Comparison of ENCODE assay signal across 8 cellular contexts in genomic region chr15:101288905-101289513, GRCh38. TPM values are rescaled to one million over a fixed set of nuclear protein-coding genes. Genes with fewer than 3 reads are reported as not detected.
DNase-seq lines count a peak whose midpoint lies in the region; ATAC-seq, FAIRE-seq and TF ChIP-seq lines count a peak whose summit lies in the region.

No MANE protein-coding gene starts in this region.

- no peak overlapping the region for H2AFZ ChIP-seq in astrocyte (ENCODE audit: low read depth, low read length)

- H3K27me3 Mint-ChIP-seq in astrocyte (ENCODE audit: low read depth, unreplicated experiment), result no peaks in the 10 kb centered on the region

- TF ChIP-seq POLR2A in upper lobe of left lung (IDR thresholded peaks at IDR 0.05), result no peak

- H3K36me3 ChIP-seq in astrocyte (ENCODE audit: insufficient read depth, low read length) (peaks cover 49% of the 10 kb centered on the region), upper lobe of left lung (peaks cover 24 to 70% (median 41%) of the 10 kb centered on the region in 4 donors)

- WGBS in upper lobe of left lung, 2 donors, result 79 to 80% methylated on average over 8 of the region's 8 CpGs

- no peaks in the 10 kb centered on the region for H3K9me3 Mint-ChIP-seq in astrocyte (ENCODE audit: unreplicated experiment)

- no peak for TF ChIP-seq EP300 in upper lobe of left lung (IDR thresholded peaks at IDR 0.05)

- H3K36me3 Mint-ChIP-seq in astrocyte (ENCODE audit: low read depth, unreplicated experiment), result peaks cover 13% of the 10 kb centered on the region

- ATAC-seq in upper lobe of left lung (ENCODE audit: low FRiP score in 2 of 2), result peak in 1 of 2 donors; percentile 54
- no peak for ATAC-seq in HG02759 (IDR thresholded peaks at IDR 0.05; ENCODE audit: unreplicated experiment)

- no peak overlapping the region for H3K4me2 ChIP-seq in astrocyte (ENCODE audit: low read length)

- DNase-seq in AG09319 (ENCODE audit: extremely low read depth, low read depth), result no peak
- DNase-seq in GM03348 (ENCODE audit: low spot score), result peak; percentile 66
- peak; percentile 55 for DNase-seq in NCI-H2171 (lab: John Stamatoyannopoulos, UW)
- no peak for DNase-seq in astrocyte (ENCODE audit: low read depth)
- no peak for DNase-seq in upper lobe of left lung
- no peak for DNase-seq in islet precursor cell

- no peak overlapping the region for H3K9ac ChIP-seq in astrocyte (ENCODE audit: low read length)

- H3K4me3 ChIP-seq in astrocyte (ENCODE audit: insufficient read depth, low read depth, low read length) (no peak overlapping the region), upper lobe of left lung (no peak overlapping the region)

- H3K27me3 ChIP-seq in astrocyte (ENCODE audit: insufficient read depth, low read length) (no peaks in the 10 kb centered on the region), upper lobe of left lung (no peaks in the 10 kb centered on the region)

- H3K4me1 ChIP-seq in astrocyte (ENCODE audit: insufficient read depth, low read length) (peaks cover 9% of the 10 kb centered on the region), upper lobe of left lung (peaks cover 14 to 25% (median 19%) of the 10 kb centered on the region in 4 donors)

- peak overlapping the region; percentile 36 for H3K4me3 Mint-ChIP-seq in astrocyte (ENCODE audit: unreplicated experiment)

- H4K20me1 ChIP-seq in astrocyte (ENCODE audit: insufficient read depth, low read length), result peaks cover 50% of the 10 kb centered on the region

- TF ChIP-seq CTCF in AG09319 (IDR thresholded peaks at IDR 0.05; ENCODE audit: low read depth, low read length) (peak; percentile 59), astrocyte (IDR thresholded peaks at IDR 0.05; ENCODE audit: insufficient read depth, low read depth, low read length) (peak; percentile 62), upper lobe of left lung (IDR thresholded peaks at IDR 0.05) (peak in 5 of 6 experiments; percentile 30 to 60 (median 49))

- peaks cover 7% of the 10 kb centered on the region for H3K4me1 Mint-ChIP-seq in astrocyte (ENCODE audit: low read depth, unreplicated experiment)

- H3K9me3 ChIP-seq in astrocyte (ENCODE audit: insufficient read depth, low read depth, low read length) (no peaks in the 10 kb centered on the region), upper lobe of left lung (no peaks in the 10 kb centered on the region)

- FAIRE-seq in astrocyte (lab: Jason Lieb, UNC) (no peak), islet of Langerhans (lab: Jason Lieb, UNC) (peak; percentile 17)

- peaks cover 62% of the 10 kb centered on the region for H3K79me2 ChIP-seq in astrocyte (ENCODE audit: insufficient read depth, low read length)

- H3K27ac ChIP-seq in astrocyte (ENCODE audit: low read depth, low read length) (no peak overlapping the region), upper lobe of left lung (no peak overlapping the region)

- H3K27ac Mint-ChIP-seq in astrocyte (ENCODE audit: unreplicated experiment), result no peak overlapping the region

RNA-seq across cellular contexts. Expression of gene SNRPA1, which starts 6.0 kb away (rescaled TPM):
- total RNA-seq in astrocyte (65.9 and 79.5 TPM in 2 replicates), upper lobe of left lung (10 to 100 TPM; 32.1 to 53.4 (median 40.2) TPM)

RNA-seq across cellular contexts. Expression of gene SELENOS, which starts 11.7 kb away (rescaled TPM):
- 71.2 and 79.4 TPM in 2 replicates for total RNA-seq in astrocyte
- 100 to 1,000 TPM in 2 of 6 donors, 10 to 100 TPM in 4; 48.2 to 106 (median 78.2) TPM for total RNA-seq in upper lobe of left lung

RNA-seq across cellular contexts. Expression of gene CHSY1, which starts 37.2 kb away (rescaled TPM):
- 42.2 and 48.0 TPM in 2 replicates for total RNA-seq in astrocyte
- total RNA-seq in upper lobe of left lung, result 10 to 100 TPM; 12.4 to 38.3 (median 23.7) TPM

Comparison
In these comparisons a context has a peak if more than half of its experiments do, and no peak if none do; other contexts are left out.
1. DNase-seq: peak in GM03348 (single experiment) and NCI-H2171 (single experiment); none in AG09319 (single experiment), astrocyte (single experiment), upper lobe of left lung (0 of 2) and islet precursor cell (single experiment).
2. Peak in every context shown above with its lines, with median percentiles within 50 percentile points of each other: CTCF ChIP-seq.